Comparison of ENCODE assay signal across 15 cellular contexts in the genomic region with DNA sequence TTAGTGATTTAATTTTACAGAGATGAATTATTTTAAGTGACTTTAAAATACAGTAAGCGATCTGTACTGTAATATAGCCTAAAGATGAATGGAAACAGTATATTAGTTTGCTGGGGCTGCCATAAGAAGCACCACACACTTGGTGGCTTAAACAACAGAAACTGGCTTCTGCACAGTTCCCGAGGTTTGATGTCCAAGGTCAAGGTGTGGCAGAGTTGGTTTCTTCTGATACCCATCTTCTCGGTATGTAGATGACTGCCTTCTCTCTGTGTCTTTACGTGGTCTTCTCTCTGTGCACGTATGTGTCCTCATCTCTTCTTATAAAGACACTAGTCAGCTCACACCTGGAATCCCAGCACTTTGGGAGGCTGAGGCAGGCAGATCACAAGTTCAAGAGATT.
"Had no signal": no experiment of that assay in that cellular context is flagged by ENCODE, and none has a peak within 500 bp of the region (broad histone marks: within the 10 kb centered on the region; RNA-seq: fewer than 3 reads in every experiment).

No MANE protein-coding gene starts in this region.

- H2AFZ ChIP-seq: hepatocyte had no signal

- H3K4me3 Mint-ChIP-seq: naive thymus-derived CD8-positive, alpha-beta T cell; stimulated activated naive CD8-positive, alpha-beta T cell treated with anti-CD3 and anti-CD28 coated beads, Interleukin-15, Interleukin-2, amounts not matched to agents 100 ng/mL and 50 ng/mL, for 24 hours; WTC11 had no signal

- H3K27ac Mint-ChIP-seq: stimulated activated naive CD8-positive, alpha-beta T cell treated with anti-CD3 and anti-CD28 coated beads, Interleukin-15, Interleukin-2, amounts not matched to agents 100 ng/mL and 50 ng/mL, for 24 hours; WTC11 had no signal

- H3K4me3 ChIP-seq: cardiac muscle cell, esophagus muscularis mucosa, hepatocyte, upper lobe of right lung had no signal

- H3K27me3 ChIP-seq: cardiac muscle cell, esophagus muscularis mucosa, hepatocyte, upper lobe of right lung had no signal

- DNase-seq: activated CD4-positive, alpha-beta T cell treated with anti-CD3 and anti-CD28 coated beads for 48 hours; activated effector memory CD4-positive, alpha-beta T cell treated with Interleukin-2 at 50 U/mL for 16 hours; activated naive CD4-positive, alpha-beta T cell treated with anti-CD3 and anti-CD28 coated beads, Interleukin-2, amount 50 U/mL, for 16 hours; islet precursor cell; naive thymus-derived CD8-positive, alpha-beta T cell; nucleus accumbens; stimulated activated CD4-positive, alpha-beta T cell treated with anti-CD3 and anti-CD28 coated beads, Interleukin-4, amount 100 ng/mL, for 24 hours; upper lobe of right lung had no signal

- H3K36me3 Mint-ChIP-seq: WTC11 had no signal

- ATAC-seq: left lobe of liver; naive thymus-derived CD8-positive, alpha-beta T cell; upper lobe of right lung; WTC11 had no signal

- H3K9me3 ChIP-seq: esophagus muscularis mucosa, upper lobe of right lung had no signal

- H3K27ac ChIP-seq: cardiac muscle cell, hepatocyte, upper lobe of right lung had no signal

- H3K9me3 Mint-ChIP-seq: naive thymus-derived CD8-positive, alpha-beta T cell; stimulated activated naive CD8-positive, alpha-beta T cell treated with anti-CD3 and anti-CD28 coated beads, Interleukin-15, Interleukin-2, amounts not matched to agents 100 ng/mL and 50 ng/mL, for 24 hours; WTC11 had no signal

- H3K79me2 ChIP-seq: hepatocyte had no signal

- H3K36me3 ChIP-seq: cardiac muscle cell, esophagus muscularis mucosa, upper lobe of right lung had no signal

- H3K4me2 ChIP-seq: hepatocyte had no signal

- H3K27me3 Mint-ChIP-seq: stimulated activated naive CD8-positive, alpha-beta T cell treated with anti-CD3 and anti-CD28 coated beads, Interleukin-15, Interleukin-2, amounts not matched to agents 100 ng/mL and 50 ng/mL, for 24 hours had no signal

- FAIRE-seq: TTC549 had no signal
